ENCODE assay signal across 15 cellular contexts in genomic region chrX:10486373-10486772, GRCh38.
DNase-seq lines count a peak whose midpoint lies in the region; ATAC-seq and TF ChIP-seq lines count a peak whose summit lies in the region.
"Had no signal": no experiment of that assay in that cellular context is flagged by ENCODE, and none has a peak within 500 bp of the region (broad histone marks: within the 10 kb centered on the region; RNA-seq: fewer than 3 reads in every experiment).

No MANE protein-coding gene starts in this region.

- TF ChIP-seq CTCF in fibroblast of villous mesenchyme (IDR thresholded peaks at IDR 0.05; ENCODE audit: insufficient read depth, low read depth, low read length) (no peak), sigmoid colon (IDR thresholded peaks at IDR 0.05) (no peak)

- H3K27ac ChIP-seq in sigmoid colon = peak overlapping the region; percentile 14 to 65 (median 46)
- H3K27ac ChIP-seq: neural progenitor cell had no signal

- no peak overlapping the region for H3K4me3 Mint-ChIP-seq in naive thymus-derived CD8-positive, alpha-beta T cell
- H3K4me3 Mint-ChIP-seq: activated CD8-positive, alpha-beta memory T cell treated with anti-CD3 and anti-CD28 coated beads, Interleukin-2, amount 10 ng/mL, durations not matched to agents 7 days and 5 days; activated naive CD8-positive, alpha-beta T cell treated with anti-CD3 and anti-CD28 coated beads, Interleukin-2, amount 50 U/mL, for 24 hours; neural progenitor cell had no signal

- peaks cover 0 to 32% (median 8%) of the 10 kb centered on the region in 4 donors for H3K4me1 ChIP-seq in sigmoid colon
- H3K4me1 ChIP-seq: neural progenitor cell had no signal

- no peaks in the 10 kb centered on the region for H3K36me3 ChIP-seq in sigmoid colon
- H3K36me3 ChIP-seq: neural progenitor cell had no signal

- no peak for TF ChIP-seq POLR2A in sigmoid colon (IDR thresholded peaks at IDR 0.05)

- 77 to 84% methylated on average over 3 of the region's 3 CpGs for WGBS in sigmoid colon, 2 donors

- no peaks in the 10 kb centered on the region for H3K9me3 ChIP-seq in sigmoid colon

- no peaks in the 10 kb centered on the region for H3K27me3 Mint-ChIP-seq in naive thymus-derived CD8-positive, alpha-beta T cell
- H3K27me3 Mint-ChIP-seq: activated CD8-positive, alpha-beta memory T cell treated with anti-CD3 and anti-CD28 coated beads, Interleukin-2, amount 10 ng/mL, durations not matched to agents 7 days and 5 days; activated naive CD8-positive, alpha-beta T cell treated with anti-CD3 and anti-CD28 coated beads, Interleukin-2, amount 50 U/mL, for 24 hours had no signal

- POLR2A ChIA-PET in naive thymus-derived CD8-positive, alpha-beta T cell (lab: Charles Lee) = no interaction called here

- H3K36me3 Mint-ChIP-seq in naive thymus-derived CD8-positive, alpha-beta T cell = no peaks in the 10 kb centered on the region
- H3K36me3 Mint-ChIP-seq: activated CD8-positive, alpha-beta memory T cell treated with anti-CD3 and anti-CD28 coated beads, Interleukin-2, amount 10 ng/mL, durations not matched to agents 7 days and 5 days had no signal

- H3K27ac Mint-ChIP-seq in naive thymus-derived CD8-positive, alpha-beta T cell = no peak overlapping the region
- H3K27ac Mint-ChIP-seq: activated CD8-positive, alpha-beta memory T cell treated with anti-CD3 and anti-CD28 coated beads, Interleukin-2, amount 10 ng/mL, durations not matched to agents 7 days and 5 days; activated naive CD8-positive, alpha-beta T cell treated with anti-CD3 and anti-CD28 coated beads, Interleukin-2, amount 50 U/mL, for 24 hours; neural progenitor cell had no signal

- H3K9me3 Mint-ChIP-seq in naive thymus-derived CD8-positive, alpha-beta T cell = peaks cover 0 to 5% (median 0%) of the 10 kb centered on the region in 9 donors
- H3K9me3 Mint-ChIP-seq: activated naive CD8-positive, alpha-beta T cell treated with anti-CD3 and anti-CD28 coated beads, Interleukin-2, amount 50 U/mL, for 24 hours had no signal

- TF ChIP-seq EP300 in sigmoid colon (IDR thresholded peaks at IDR 0.05) = no peak

- no peak for ATAC-seq in naive thymus-derived CD8-positive, alpha-beta T cell
- ATAC-seq: activated CD8-positive, alpha-beta memory T cell treated with anti-CD3 and anti-CD28 coated beads, Interleukin-2, amount 10 ng/mL, durations not matched to agents 7 days and 5 days; activated naive CD8-positive, alpha-beta T cell treated with anti-CD3 and anti-CD28 coated beads, Interleukin-2, amount 50 U/mL, for 24 hours; Panc1 had no signal

- H3K27me3 ChIP-seq in sigmoid colon = no peaks in the 10 kb centered on the region
- H3K27me3 ChIP-seq: neural progenitor cell had no signal

- H3K4me3 ChIP-seq in fibroblast of villous mesenchyme (ENCODE audit: low read depth, low read length) (no peak overlapping the region), sigmoid colon (no peak overlapping the region)
- H3K4me3 ChIP-seq: neural progenitor cell had no signal

- DNase-seq in GM03348 (ENCODE audit: low spot score) (peak; percentile 55), amniotic stem cell (lab: John Stamatoyannopoulos, UW) (peak; percentile 11), fibroblast of villous mesenchyme (ENCODE audit: low read depth) (peak; percentile 67), sigmoid colon (peak; percentile 59), NCI-H2196 (lab: John Stamatoyannopoulos, UW; ENCODE audit: unreplicated experiment) (no peak)
- no peak for DNase-seq in stimulated activated CD8-positive, alpha-beta memory T cell treated with anti-CD3 and anti-CD28 coated beads, Interleukin-4, amount 100 ng/mL, for 48 hours
- DNase-seq in naive thymus-derived CD8-positive, alpha-beta T cell = no peak
- no peak for DNase-seq in activated CD4-positive, alpha-beta T cell treated with anti-CD3 and anti-CD28 coated beads, Interleukin-2, amount 50 U/mL, for 1 hour
- DNase-seq: activated CD8-positive, alpha-beta memory T cell treated with anti-CD3 and anti-CD28 coated beads, Interleukin-2, amount 10 ng/mL, durations not matched to agents 7 days and 5 days; activated naive CD8-positive, alpha-beta T cell treated with anti-CD3 and anti-CD28 coated beads, Interleukin-2, amount 50 U/mL, for 24 hours; Kasumi-1; NCI-H2171; stimulated activated CD4-positive, alpha-beta T cell treated with anti-CD3 and anti-CD28 coated beads, Interleukin-15, amount 100 ng/mL, for 24 hours had no signal

- intact Hi-C loops in sigmoid colon (cut with DNase I) = no loop called here

- H3K4me1 Mint-ChIP-seq in naive thymus-derived CD8-positive, alpha-beta T cell = no peaks in the 10 kb centered on the region
- H3K4me1 Mint-ChIP-seq: activated CD8-positive, alpha-beta memory T cell treated with anti-CD3 and anti-CD28 coated beads, Interleukin-2, amount 10 ng/mL, durations not matched to agents 7 days and 5 days; activated naive CD8-positive, alpha-beta T cell treated with anti-CD3 and anti-CD28 coated beads, Interleukin-2, amount 50 U/mL, for 24 hours had no signal

Comparison
In these comparisons a context has a peak if more than half of its experiments do, and no peak if none do; other contexts are left out.
1. DNase-seq: peak in GM03348 (single experiment), amniotic stem cell (single experiment), fibroblast of villous mesenchyme (single experiment) and sigmoid colon (single experiment); none in stimulated activated CD8-positive, alpha-beta memory T cell treated with anti-CD3 and anti-CD28 coated beads, Interleukin-4, amount 100 ng/mL, for 48 hours (single experiment), naive thymus-derived CD8-positive, alpha-beta T cell (0 of 10), NCI-H2196 (single experiment) and activated CD4-positive, alpha-beta T cell treated with anti-CD3 and anti-CD28 coated beads, Interleukin-2, amount 50 U/mL, for 1 hour (single experiment).